Comparison of ENCODE assay signal across 17 cellular contexts in the genomic region with DNA sequence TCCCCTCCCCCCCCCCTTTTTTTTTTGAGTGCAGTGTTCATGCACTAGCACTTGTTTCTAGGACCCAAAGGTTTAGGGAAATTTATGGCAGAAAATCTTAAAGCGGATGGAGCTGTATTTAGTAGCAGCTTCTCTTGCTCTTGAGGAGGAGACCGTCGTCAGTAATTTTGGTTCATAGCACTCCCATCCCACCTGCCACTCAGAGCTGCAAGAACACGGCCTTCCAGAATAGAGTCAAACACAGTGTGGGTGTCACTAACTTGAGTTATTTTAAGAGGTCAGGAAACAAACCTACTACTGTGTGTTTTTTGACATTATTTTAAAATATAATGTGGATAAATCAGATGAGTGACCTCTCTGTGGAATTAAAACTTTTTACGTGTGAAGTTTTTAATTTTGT.
"Had no signal": no experiment of that assay in that cellular context is flagged by ENCODE, and none has a peak within 500 bp of the region (broad histone marks: within the 10 kb centered on the region; RNA-seq: fewer than 3 reads in every experiment).

No MANE protein-coding gene starts in this region.

- DNase-seq: activated CD4-positive, alpha-beta T cell treated with anti-CD3 and anti-CD28 coated beads for 1 hour; activated CD4-positive, alpha-beta T cell treated with anti-CD3 and anti-CD28 coated beads, Interleukin-2, amount 50 U/mL, for 4 hours; activated naive CD4-positive, alpha-beta T cell treated with anti-CD3 and anti-CD28 coated beads, Interleukin-2, amount 10 ng/mL, durations not matched to agents 7 days and 5 days; activated T-cell treated with anti-CD3 and anti-CD28 coated beads, Interleukin-2, amount 50 U/mL, for 1 hour; central memory CD4-positive, alpha-beta T cell; cortex of kidney; effector CD8-positive, alpha-beta T cell; esophagus squamous epithelium; ovary; stimulated activated CD4-positive, alpha-beta T cell treated with anti-CD3 and anti-CD28 coated beads, Interleukin-15, amount 100 ng/mL, for 24 hours; stimulated activated CD4-positive, alpha-beta T cell treated with anti-CD3 and anti-CD28 coated beads, Interleukin-4, amount 100 ng/mL, for 1 hour; stimulated activated naive B cell treated with anti-CD40 and anti-IgM and Interleukin-4, amounts not matched to agents 10 μg/mL and 1 μg/mL and 100 μg/mL, for 72 hours; SW 1271; T-helper 9 cell had no signal

- H3K27ac ChIP-seq: esophagus squamous epithelium, ovary, SJSA1 had no signal

- ATAC-seq: stimulated activated naive B cell treated with anti-CD40 and anti-IgM and Interleukin-4, amounts not matched to agents 10 μg/mL and 1 μg/mL and 100 μg/mL, for 72 hours had no signal

- H3K27me3 ChIP-seq: esophagus squamous epithelium, ovary, SJSA1 had no signal

- H3K4me3 Mint-ChIP-seq: activated naive CD4-positive, alpha-beta T cell treated with anti-CD3 and anti-CD28 coated beads, Interleukin-2, amount 10 ng/mL, durations not matched to agents 7 days and 5 days; stimulated activated naive B cell treated with anti-CD40 and anti-IgM and Interleukin-4, amounts not matched to agents 10 μg/mL and 1 μg/mL and 100 μg/mL, for 72 hours; type B pancreatic cell had no signal

- H3K27ac Mint-ChIP-seq: activated naive CD4-positive, alpha-beta T cell treated with anti-CD3 and anti-CD28 coated beads, Interleukin-2, amount 10 ng/mL, durations not matched to agents 7 days and 5 days; stimulated activated naive B cell treated with anti-CD40 and anti-IgM and Interleukin-4, amounts not matched to agents 10 μg/mL and 1 μg/mL and 100 μg/mL, for 72 hours had no signal

- H3K27me3 Mint-ChIP-seq: activated naive CD4-positive, alpha-beta T cell treated with anti-CD3 and anti-CD28 coated beads, Interleukin-2, amount 10 ng/mL, durations not matched to agents 7 days and 5 days; stimulated activated naive B cell treated with anti-CD40 and anti-IgM and Interleukin-4, amounts not matched to agents 10 μg/mL and 1 μg/mL and 100 μg/mL, for 72 hours; type B pancreatic cell had no signal

- H3K36me3 ChIP-seq: ovary had no signal

- H3K4me3 ChIP-seq: esophagus squamous epithelium, lung, ovary, SJSA1 had no signal

- H3K9me3 ChIP-seq: ovary had no signal
